Comparison of ENCODE assay signal across 17 cellular contexts in the genomic region with DNA sequence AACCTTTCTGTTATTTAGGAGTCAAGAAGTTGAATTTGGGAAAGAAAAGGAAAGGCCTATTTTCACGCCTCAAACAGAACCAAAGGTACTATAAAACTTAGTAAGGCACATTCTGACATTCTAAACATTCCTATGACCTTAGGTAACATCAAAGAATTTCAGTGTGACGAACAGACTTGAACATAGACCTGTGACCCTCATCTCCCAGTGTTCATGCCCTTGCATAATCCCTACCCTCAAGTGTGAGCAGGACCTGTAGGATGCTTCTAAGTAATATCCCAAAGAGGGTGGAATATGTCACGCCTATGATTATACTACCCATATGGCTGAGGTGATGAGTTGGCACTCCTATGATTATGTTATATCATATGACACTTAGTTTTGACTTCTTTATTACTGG.
A peak's percentile ranks its signal among the peaks of the same experiment; 100 is the strongest.
DNase-seq lines count a peak whose midpoint lies in the region; ATAC-seq, FAIRE-seq and TF ChIP-seq lines count a peak whose summit lies in the region.
"Had no signal": no experiment of that assay in that cellular context is flagged by ENCODE, and none has a peak within 500 bp of the region (broad histone marks: within the 10 kb centered on the region; RNA-seq: fewer than 3 reads in every experiment).

No MANE protein-coding gene starts in this region.

- H3K4me2 ChIP-seq in GM23338 (no peak overlapping the region), H1 (ENCODE audit: insufficient read depth in 1 of 2, low read depth in 2 of 2, low read length in 2 of 2) (no peak overlapping the region)

- H3K36me3 ChIP-seq in GM23338 (ENCODE audit: insufficient read depth) (no peaks in the 10 kb centered on the region), H1 (ENCODE audit: control insufficient read depth in 2 of 4, insufficient read depth in 4 of 4, low read length in 3 of 4) (no peaks in the 10 kb centered on the region)
- H3K36me3 ChIP-seq: BE2C had no signal

- H3K9ac ChIP-seq in H1 (replicated peaks in 1 of 4; ENCODE audit: extremely low read depth in 1 of 4, low read depth in 3 of 4, low read length in 3 of 4), result no peak overlapping the region

- H3K27ac Mint-ChIP-seq in GM23338, result no peak overlapping the region; the same call in 1 of the 2 replicates
- no peak overlapping the region for H3K27ac Mint-ChIP-seq in activated T-helper 17 cell treated with anti-CD3 and anti-CD28 coated beads, Interleukin-2, amount 50 U/mL, for 72 hours
- H3K27ac Mint-ChIP-seq: CD4-positive, alpha-beta memory T cell; H9 had no signal

- TF ChIP-seq POLR2A in H1 (IDR thresholded peaks at IDR 0.05; ENCODE audit: control extremely low read depth in 1 of 2, low read depth in 2 of 2, low read length in 2 of 2), result no peak

- H3K4me3 Mint-ChIP-seq in GM23338, result no peak overlapping the region
- H3K4me3 Mint-ChIP-seq in activated T-helper 17 cell treated with anti-CD3 and anti-CD28 coated beads, Interleukin-2, amount 50 U/mL, for 72 hours, result no peak overlapping the region
- H3K4me3 Mint-ChIP-seq: CD4-positive, alpha-beta memory T cell; H9 had no signal

- TF ChIP-seq RAD21 in H1 (IDR thresholded peaks at IDR 0.05 in 1 of 2, conservative IDR thresholded peaks at IDR 0.05 in 1 of 2; ENCODE audit: low read depth in 2 of 2, low read length in 2 of 2), result no peak

- no peak overlapping the region for H3K14ac ChIP-seq in H1 (ENCODE audit: insufficient read length)

- CTCF ChIA-PET in H1 (lab: Charles Lee; ENCODE audit: partially characterized antibody), result no interaction called here

- H3K79me2 ChIP-seq in GM23338 (replicated peaks; ENCODE audit: insufficient read depth) (no peaks in the 10 kb centered on the region), H1 (ENCODE audit: control insufficient read depth in 1 of 2, insufficient read depth in 2 of 2, low read length in 2 of 2) (no peaks in the 10 kb centered on the region)

- H4K8ac ChIP-seq in H1 (ENCODE audit: extremely low read depth, insufficient read depth, low read length), result no peak overlapping the region

- H3K27me3 ChIP-seq in GM23338 (ENCODE audit: insufficient read depth) (no peaks in the 10 kb centered on the region), H1 (replicated peaks in 1 of 4; ENCODE audit: control insufficient read depth in 3 of 4, extremely low read depth in 1 of 4, insufficient read depth in 3 of 4, low read length in 3 of 4) (no peaks in the 10 kb centered on the region)
- H3K27me3 ChIP-seq: BE2C had no signal

- no peaks in the 10 kb centered on the region for H3K79me1 ChIP-seq in H1 (ENCODE audit: low read depth, low read length)

- no peaks in the 10 kb centered on the region for H3K4me1 Mint-ChIP-seq in GM23338
- H3K4me1 Mint-ChIP-seq in activated T-helper 17 cell treated with anti-CD3 and anti-CD28 coated beads, Interleukin-2, amount 50 U/mL, for 72 hours, result no peaks in the 10 kb centered on the region
- H3K4me1 Mint-ChIP-seq: CD4-positive, alpha-beta memory T cell had no signal

- ATAC-seq in GM23338 (no peak), HG02973 (IDR thresholded peaks at IDR 0.05; ENCODE audit: unreplicated experiment) (no peak)
- no peak for ATAC-seq in activated T-helper 17 cell treated with anti-CD3 and anti-CD28 coated beads, Interleukin-2, amount 50 U/mL, for 72 hours (replicated peaks)
- ATAC-seq: HepG2 had no signal

- H2AFZ ChIP-seq in GM23338 (no peak overlapping the region), H1 (ENCODE audit: low read length) (no peak overlapping the region)

- no peak overlapping the region for H2BK20ac ChIP-seq in H1 (ENCODE audit: low read length)

- no peaks in the 10 kb centered on the region for H3K9me3 Mint-ChIP-seq in GM23338
- H3K9me3 Mint-ChIP-seq in activated T-helper 17 cell treated with anti-CD3 and anti-CD28 coated beads, Interleukin-2, amount 50 U/mL, for 72 hours, result peaks cover 4% of the 10 kb centered on the region

- no peak overlapping the region for H4K91ac ChIP-seq in H1 (replicated peaks; ENCODE audit: insufficient read length, low read length)

- no peak overlapping the region for H2BK15ac ChIP-seq in H1 (ENCODE audit: low read length)

- POLR2A ChIA-PET in H1 (lab: Charles Lee; ENCODE audit: partially characterized antibody), result no interaction called here

- no peak overlapping the region for H3K18ac ChIP-seq in H1 (ENCODE audit: extremely low read depth, low read length)

- 92% methylated on average over 3 of the region's 3 CpGs; no CpG with 5 or more reads in 1 of the 2 experiments for WGBS in H1 (ENCODE audit: extremely low coverage in 1 of 2, insufficient coverage in 1 of 2, insufficient read length in 1 of 2, insufficient replicate concordance in 2 of 2, low coverage in 1 of 2, low lambda C conversion rate in 2 of 2, missing lambda C conversion rate in 1 of 2), 2 experiments

- H3K27ac ChIP-seq in GM23338 (ENCODE audit: low read depth) (no peak overlapping the region), H1 (ENCODE audit: low read depth, low read length) (no peak overlapping the region), caudate nucleus (ENCODE audit: low read depth, low read length) (no peak overlapping the region)
- H3K27ac ChIP-seq: C4-2B had no signal

- H3K4ac ChIP-seq in H1 (replicated peaks; ENCODE audit: insufficient read length, low read depth, low read length), result no peak overlapping the region

- no peak overlapping the region for H2AK5ac ChIP-seq in H1 (ENCODE audit: low read depth, low read length)

- no peak overlapping the region for H3K23ac ChIP-seq in H1 (ENCODE audit: insufficient read length)

- no peaks in the 10 kb centered on the region; the same call in 1 of the 2 replicates for H3K9me2 ChIP-seq in GM23338 (ENCODE audit: insufficient read depth)

- H3K4me3 ChIP-seq in GM23338, result no peak overlapping the region
- H3K4me3 ChIP-seq in H1 (ENCODE audit: extremely low read depth in 1 of 4, insufficient read depth in 2 of 4, low read depth in 3 of 4, low read length in 4 of 4), result no peak overlapping the region

- no peaks in the 10 kb centered on the region for H3F3A ChIP-seq in GM23338 (replicated peaks; ENCODE audit: low read depth)

- no peaks in the 10 kb centered on the region for H3K36me3 Mint-ChIP-seq in GM23338 (ENCODE audit: low read depth)
- H3K36me3 Mint-ChIP-seq in activated T-helper 17 cell treated with anti-CD3 and anti-CD28 coated beads, Interleukin-2, amount 50 U/mL, for 72 hours (ENCODE audit: low read depth), result no peaks in the 10 kb centered on the region
- H3K36me3 Mint-ChIP-seq: CD4-positive, alpha-beta memory T cell had no signal

- no peaks in the 10 kb centered on the region for H3K9me3 ChIP-seq in H1 (ENCODE audit: insufficient read depth in 2 of 2, low read depth in 1 of 2, low read length in 1 of 2)
- H3K9me3 ChIP-seq: BE2C had no signal

- no peak for TF ChIP-seq CTCF in GM23338 (conservative IDR thresholded peaks at IDR 0.05; ENCODE audit: low read depth in 2 of 2)
- TF ChIP-seq CTCF in H1 (IDR thresholded peaks at IDR 0.05; ENCODE audit: control extremely low read depth in 1 of 3, insufficient read depth in 1 of 3, low read depth in 1 of 3, low read length in 3 of 3), result no peak

- H2BK120ac ChIP-seq in H1 (replicated peaks; ENCODE audit: low read depth, low read length), result no peak overlapping the region

- no peak overlapping the region for H2BK5ac ChIP-seq in H1 (ENCODE audit: low read depth, low read length)

- no peaks in the 10 kb centered on the region for H3K27me3 Mint-ChIP-seq in GM23338 (ENCODE audit: insufficient read depth, low read depth, poor library complexity)
- peaks cover 10% of the 10 kb centered on the region for H3K27me3 Mint-ChIP-seq in activated T-helper 17 cell treated with anti-CD3 and anti-CD28 coated beads, Interleukin-2, amount 50 U/mL, for 72 hours
- H3K27me3 Mint-ChIP-seq: CD4-positive, alpha-beta memory T cell had no signal

- no peak overlapping the region for H3K56ac ChIP-seq in H1 (replicated peaks; ENCODE audit: insufficient read length, low read depth, low read length)

- H3K4me1 ChIP-seq in GM23338 (ENCODE audit: insufficient read depth) (no peaks in the 10 kb centered on the region), H1 (replicated peaks in 1 of 4; ENCODE audit: control insufficient read depth in 3 of 4, insufficient read depth in 4 of 4, low read length in 3 of 4) (no peaks in the 10 kb centered on the region)
- H3K4me1 ChIP-seq: BE2C had no signal

- TF ChIP-seq EP300 in H1 (IDR thresholded peaks at IDR 0.05; ENCODE audit: borderline replicate concordance in 1 of 2, low read depth in 2 of 2, low read length in 2 of 2), result no peak

- no peak for FAIRE-seq in H1 (lab: Jason Lieb, UNC)
- peak; percentile 56 for FAIRE-seq in urothelium cell line (lab: Jason Lieb, UNC)
- FAIRE-seq: G401.6, GM12891, HepG2 had no signal

- H4K20me1 ChIP-seq in GM23338 (replicated peaks; ENCODE audit: insufficient read depth) (no peaks in the 10 kb centered on the region), H1 (replicated peaks in 1 of 2; ENCODE audit: control insufficient read depth in 1 of 2, insufficient read depth in 2 of 2, low read length in 2 of 2) (no peaks in the 10 kb centered on the region)

- no peaks in the 10 kb centered on the region for H3K23me2 ChIP-seq in H1 (ENCODE audit: low read depth, low read length)

- H4K5ac ChIP-seq in H1 (ENCODE audit: insufficient read length, low read depth, low read length), result no peak overlapping the region

- DNase-seq in GM23338 (ENCODE audit: low spot score) (peak; percentile 24), H1 (ENCODE audit: low read depth in 1 of 2, low spot score in 2 of 2) (no peak), kidney tubule cell (ENCODE audit: low spot score) (peak; percentile 53), urothelium cell line (ENCODE audit: low spot score) (peak; percentile 20), caudate nucleus (lab: John Stamatoyannopoulos, UW) (no peak)
- DNase-seq: BE2C; CD4-positive, alpha-beta memory T cell; DMS153; DMS79 treated with DMSO at 0.1 percent for 48 hours; EL; H9 had no signal

- H2BK12ac ChIP-seq in H1 (ENCODE audit: low read depth, low read length), result no peak overlapping the region

TF ChIP-seq in GM23338, 12 proteins besides CTCF, POLR2A, EP300 and RAD21 (continues in another document):
- no peak for TF ChIP-seq ZNF331 (CRISPR knock-in tag; IDR thresholded peaks at IDR 0.05; ENCODE audit: low read depth)

TF ChIP-seq in H1, 55 proteins besides CTCF, POLR2A, EP300 and RAD21:
- TF ChIP-seq RNF2 (IDR thresholded peaks at IDR 0.05; ENCODE audit: borderline replicate concordance, low read depth, low read length, missing control alignments, poor library complexity, severe bottlenecking), result no peak
- TF ChIP-seq, protein P1, sequence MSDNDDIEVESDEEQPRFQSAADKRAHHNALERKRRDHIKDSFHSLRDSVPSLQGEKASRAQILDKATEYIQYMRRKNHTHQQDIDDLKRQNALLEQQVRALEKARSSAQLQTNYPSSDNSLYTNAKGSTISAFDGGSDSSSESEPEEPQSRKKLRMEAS (IDR thresholded peaks at IDR 0.05), result no peak
- 0 out of 2 replicates have a peak, but pooled peaks have one; percentile 29 for TF ChIP-seq JUN (IDR thresholded peaks at IDR 0.05; ENCODE audit: low read depth, low read length)

Comparison
In these comparisons a context has a peak if more than half of its experiments do, and no peak if none do; other contexts are left out.
1. DNase-seq: peak in GM23338 (single experiment), kidney tubule cell (single experiment) and urothelium cell line (single experiment); none in H1 (0 of 2) and caudate nucleus (0 of 61).